8 cellular contexts compared by ENCODE assay signal in genomic region chr20:2301164-2301622, GRCh38. TPM values are rescaled to one million over a fixed set of nuclear protein-coding genes. Genes with fewer than 3 reads are reported as not detected.
DNase-seq lines count a peak whose midpoint lies in the region; ATAC-seq and TF ChIP-seq lines count a peak whose summit lies in the region.
"Had no signal": no experiment of that assay in that cellular context is flagged by ENCODE, and none has a peak within 500 bp of the region (broad histone marks: within the 10 kb centered on the region; RNA-seq: fewer than 3 reads in every experiment).

No MANE protein-coding gene starts in this region.

- H3K9me3 ChIP-seq in mucosa of descending colon, result no peaks in the 10 kb centered on the region

- H3K4me3 ChIP-seq in mucosa of descending colon, result no peak overlapping the region

- H3K27ac Mint-ChIP-seq in activated naive CD8-positive, alpha-beta T cell treated with anti-CD3 and anti-CD28 coated beads, Interleukin-2, amount 50 U/mL, for 24 hours, result no peak overlapping the region

- H3K36me3 Mint-ChIP-seq in activated naive CD8-positive, alpha-beta T cell treated with anti-CD3 and anti-CD28 coated beads, Interleukin-2, amount 50 U/mL, for 24 hours (ENCODE audit: low read depth), result no peaks in the 10 kb centered on the region

- H3K4me3 Mint-ChIP-seq in activated naive CD8-positive, alpha-beta T cell treated with anti-CD3 and anti-CD28 coated beads, Interleukin-2, amount 50 U/mL, for 24 hours, result no peak overlapping the region

- no peaks in the 10 kb centered on the region for H3K36me3 ChIP-seq in mucosa of descending colon (ENCODE audit: low read depth)

- H3K27me3 Mint-ChIP-seq in activated naive CD8-positive, alpha-beta T cell treated with anti-CD3 and anti-CD28 coated beads, Interleukin-2, amount 50 U/mL, for 24 hours, result peaks cover 12% of the 10 kb centered on the region

- intact Hi-C loops in mucosa of descending colon (cut with DNase I, micrococcal nuclease), result no loop called here

- no peaks in the 10 kb centered on the region for H3K9me3 Mint-ChIP-seq in activated naive CD8-positive, alpha-beta T cell treated with anti-CD3 and anti-CD28 coated beads, Interleukin-2, amount 50 U/mL, for 24 hours

- H3K4me1 ChIP-seq in mucosa of descending colon (ENCODE audit: low read depth), result peaks cover 4% of the 10 kb centered on the region

- DNase-seq in activated naive CD8-positive, alpha-beta T cell treated with anti-CD3 and anti-CD28 coated beads, Interleukin-2, amount 50 U/mL, for 24 hours, result peak; percentile 18
- DNase-seq in mucosa of descending colon (no peak), NCI-H1436 (lab: John Stamatoyannopoulos, UW) (no peak)

- no peak for TF ChIP-seq CTCF in mucosa of descending colon (IDR thresholded peaks at IDR 0.05)

- ATAC-seq in GM19397 (IDR thresholded peaks at IDR 0.05; ENCODE audit: unreplicated experiment), result peak; percentile 53
- peak; percentile 52 for ATAC-seq in HG03469 (IDR thresholded peaks at IDR 0.05; ENCODE audit: unreplicated experiment)
- ATAC-seq in activated naive CD8-positive, alpha-beta T cell treated with anti-CD3 and anti-CD28 coated beads, Interleukin-2, amount 50 U/mL, for 24 hours, result peak; percentile 47
- ATAC-seq in mucosa of descending colon, result peak; percentile 14
- ATAC-seq in HG02763 (IDR thresholded peaks at IDR 0.05; ENCODE audit: unreplicated experiment), result no peak
- no peak for ATAC-seq in HG03097 (IDR thresholded peaks at IDR 0.05; ENCODE audit: low FRiP score, unreplicated experiment)

- peaks cover 14% of the 10 kb centered on the region for H3K4me1 Mint-ChIP-seq in activated naive CD8-positive, alpha-beta T cell treated with anti-CD3 and anti-CD28 coated beads, Interleukin-2, amount 50 U/mL, for 24 hours

RNA-seq across cellular contexts. Expression of gene TGM3, which starts 5.4 kb away (rescaled TPM):
- total RNA-seq in mucosa of descending colon, result under 1 TPM; 0.09 to 0.84 (median 0.29) TPM
- total RNA-seq: endothelial cell of umbilical vein had no signal

Comparison
In these comparisons a context has a peak if more than half of its experiments do, and no peak if none do; other contexts are left out.
1. ATAC-seq: peak in GM19397 (single experiment), HG03469 (single experiment), activated naive CD8-positive, alpha-beta T cell treated with anti-CD3 and anti-CD28 coated beads, Interleukin-2, amount 50 U/mL, for 24 hours (single experiment) and mucosa of descending colon (single experiment); none in HG02763 (single experiment) and HG03097 (single experiment).